In genomic region chr2:53652131-53652530, GRCh38 we compare ENCODE assay signal across 34 cellular contexts.
"Had no signal": no experiment of that assay in that cellular context is flagged by ENCODE, and none has a peak within 500 bp of the region (broad histone marks: within the 10 kb centered on the region; RNA-seq: fewer than 3 reads in every experiment).

No MANE protein-coding gene starts in this region.

- DNase-seq: activated CD4-positive, alpha-beta memory T cell treated with anti-CD3 and anti-CD28 coated beads for 36 hours; activated CD4-positive, alpha-beta T cell treated with anti-CD3 and anti-CD28 coated beads for 36 hours; activated CD4-positive, alpha-beta T cell treated with anti-CD3 and anti-CD28 coated beads, Interleukin-2, amount 10 ng/mL, durations not matched to agents 24 days and 14 days; activated CD4-positive, CD25-positive, alpha-beta regulatory T cell; activated CD4-positive, CD25-positive, alpha-beta regulatory T cell treated with anti-CD3 and anti-CD28 coated beads, Interleukin-2, amount 50 U/mL, for 72 hours; activated CD8-positive, alpha-beta memory T cell treated with anti-CD3 and anti-CD28 coated beads, Interleukin-2, amount 10 ng/mL, durations not matched to agents 7 days and 5 days; activated CD8-positive, alpha-beta memory T cell treated with anti-CD3 and anti-CD28 coated beads, Interleukin-2, amount 50 U/mL, for 4 hours; activated CD8-positive, alpha-beta T cell treated with anti-CD3 and anti-CD28 coated beads, Interleukin-2, amount 10 ng/mL, durations not matched to agents 7 days and 5 days; activated effector memory CD4-positive, alpha-beta T cell treated with anti-CD3 and anti-CD28 coated beads, Interleukin-2, amount 50 U/mL, for 16 hours; activated naive CD4-positive, alpha-beta T cell treated with anti-CD3 and anti-CD28 coated beads for 36 hours; activated naive CD8-positive, alpha-beta T cell treated with anti-CD3 and anti-CD28 coated beads for 36 hours; activated naive CD8-positive, alpha-beta T cell treated with anti-CD3 and anti-CD28 coated beads, Interleukin-2, amount 50 U/mL, for 24 hours; activated T-cell treated with anti-CD3 and anti-CD28 coated beads, Interleukin-2, amount 50 U/mL, for 1 hour; activated T-cell treated with anti-CD3 and anti-CD28 coated beads, Interleukin-2, amount 50 U/mL, for 48 hours; adrenal gland; amygdala; aorta; body of pancreas; central memory CD4-positive, alpha-beta T cell; cerebellar nuclear complex; colonic mucosa; effector CD8-positive, alpha-beta T cell; esophagus squamous epithelium; head of caudate nucleus; T-helper 1 cell; T-helper 17 cell; T1000; WERI-Rb-1 had no signal

- H3K9me3 ChIP-seq: adrenal gland, body of pancreas, colonic mucosa, esophagus squamous epithelium had no signal

- H3K4me3 Mint-ChIP-seq: activated CD4-positive, alpha-beta memory T cell treated with anti-CD3 and anti-CD28 coated beads for 36 hours; activated CD4-positive, alpha-beta T cell treated with anti-CD3 and anti-CD28 coated beads for 36 hours; activated CD4-positive, alpha-beta T cell treated with anti-CD3 and anti-CD28 coated beads, Interleukin-2, amount 10 ng/mL, durations not matched to agents 24 days and 14 days; activated CD8-positive, alpha-beta memory T cell treated with anti-CD3 and anti-CD28 coated beads, Interleukin-2, amount 10 ng/mL, durations not matched to agents 7 days and 5 days; activated CD8-positive, alpha-beta T cell treated with anti-CD3 and anti-CD28 coated beads, Interleukin-2, amount 10 ng/mL, durations not matched to agents 7 days and 5 days; activated naive CD4-positive, alpha-beta T cell treated with anti-CD3 and anti-CD28 coated beads for 36 hours; activated naive CD4-positive, alpha-beta T cell treated with anti-CD3 and anti-CD28 coated beads, Interleukin-2, amount 50 U/mL, for 24 hours; activated naive CD8-positive, alpha-beta T cell treated with anti-CD3 and anti-CD28 coated beads for 36 hours; activated naive CD8-positive, alpha-beta T cell treated with anti-CD3 and anti-CD28 coated beads, Interleukin-2, amount 50 U/mL, for 24 hours; activated T-helper 1 cell treated with anti-CD3 and anti-CD28 coated beads, Interleukin-12 subunit alpha, Interleukin-12 subunit beta, Interleukin-2, Interleukin-4 antibody, amounts not matched to agents 30 ng/mL and 10 ng/mL and 1 ng/mL, durations not matched to agents 14 hours and 24 hours and 36 hours; T-helper 17 cell; T-helper 2 cell treated with Interferon-gamma antibody and Interleukin-4, amounts not matched to agents 5 μg/mL and 100 μg/mL, for 36 hours had no signal

- H3K27me3 Mint-ChIP-seq: activated CD4-positive, alpha-beta memory T cell treated with anti-CD3 and anti-CD28 coated beads for 36 hours; activated CD4-positive, alpha-beta T cell treated with anti-CD3 and anti-CD28 coated beads for 36 hours; activated CD8-positive, alpha-beta memory T cell treated with anti-CD3 and anti-CD28 coated beads, Interleukin-2, amount 10 ng/mL, durations not matched to agents 7 days and 5 days; activated naive CD4-positive, alpha-beta T cell treated with anti-CD3 and anti-CD28 coated beads, Interleukin-2, amount 50 U/mL, for 24 hours; activated naive CD8-positive, alpha-beta T cell treated with anti-CD3 and anti-CD28 coated beads for 36 hours; T-helper 17 cell had no signal

- H3K36me3 Mint-ChIP-seq: activated CD4-positive, alpha-beta memory T cell treated with anti-CD3 and anti-CD28 coated beads for 36 hours; activated CD8-positive, alpha-beta memory T cell treated with anti-CD3 and anti-CD28 coated beads, Interleukin-2, amount 10 ng/mL, durations not matched to agents 7 days and 5 days; activated naive CD4-positive, alpha-beta T cell treated with anti-CD3 and anti-CD28 coated beads, Interleukin-2, amount 50 U/mL, for 24 hours; activated naive CD8-positive, alpha-beta T cell treated with anti-CD3 and anti-CD28 coated beads for 36 hours had no signal

- H3K36me3 ChIP-seq: adrenal gland, cardiac muscle cell, colonic mucosa, esophagus squamous epithelium, WERI-Rb-1 had no signal

- H3K9me3 Mint-ChIP-seq: activated CD4-positive, alpha-beta memory T cell treated with anti-CD3 and anti-CD28 coated beads for 36 hours; activated CD4-positive, alpha-beta T cell treated with anti-CD3 and anti-CD28 coated beads, Interleukin-2, amount 10 ng/mL, durations not matched to agents 24 days and 14 days; activated naive CD4-positive, alpha-beta T cell treated with anti-CD3 and anti-CD28 coated beads for 36 hours; activated naive CD4-positive, alpha-beta T cell treated with anti-CD3 and anti-CD28 coated beads, Interleukin-2, amount 50 U/mL, for 24 hours; activated naive CD8-positive, alpha-beta T cell treated with anti-CD3 and anti-CD28 coated beads for 36 hours; activated naive CD8-positive, alpha-beta T cell treated with anti-CD3 and anti-CD28 coated beads, Interleukin-2, amount 50 U/mL, for 24 hours; activated T-helper 1 cell treated with anti-CD3 and anti-CD28 coated beads, Interleukin-12 subunit alpha, Interleukin-12 subunit beta, Interleukin-2, Interleukin-4 antibody, amounts not matched to agents 30 ng/mL and 10 ng/mL and 1 ng/mL, durations not matched to agents 14 hours and 24 hours and 36 hours; activated T-helper 2 cell treated with anti-CD3 and anti-CD28 coated beads, Interferon-gamma antibody, Interleukin-2, Interleukin-4, amounts not matched to agents 10 μg/mL and 5 μg/mL and 100 μg/mL, durations not matched to agents 14 hours and 24 hours and 36 hours; T-helper 2 cell treated with Interferon-gamma antibody and Interleukin-4, amounts not matched to agents 5 μg/mL and 100 μg/mL, for 36 hours had no signal

- ATAC-seq: activated CD4-positive, alpha-beta T cell treated with anti-CD3 and anti-CD28 coated beads for 36 hours; activated CD8-positive, alpha-beta memory T cell treated with anti-CD3 and anti-CD28 coated beads, Interleukin-2, amount 10 ng/mL, durations not matched to agents 7 days and 5 days; activated CD8-positive, alpha-beta T cell treated with anti-CD3 and anti-CD28 coated beads, Interleukin-2, amount 10 ng/mL, durations not matched to agents 7 days and 5 days; activated naive CD8-positive, alpha-beta T cell treated with anti-CD3 and anti-CD28 coated beads, Interleukin-2, amount 50 U/mL, for 24 hours; body of pancreas; T-helper 17 cell had no signal

- H3K27ac ChIP-seq: adrenal gland, body of pancreas, cardiac muscle cell, colonic mucosa, epithelial cell of prostate, esophagus squamous epithelium, WERI-Rb-1 had no signal

- H3K27ac Mint-ChIP-seq: activated CD4-positive, alpha-beta memory T cell treated with anti-CD3 and anti-CD28 coated beads for 36 hours; activated CD4-positive, alpha-beta T cell treated with anti-CD3 and anti-CD28 coated beads for 36 hours; activated CD4-positive, alpha-beta T cell treated with anti-CD3 and anti-CD28 coated beads, Interleukin-2, amount 10 ng/mL, durations not matched to agents 24 days and 14 days; activated CD8-positive, alpha-beta memory T cell treated with anti-CD3 and anti-CD28 coated beads, Interleukin-2, amount 10 ng/mL, durations not matched to agents 7 days and 5 days; activated CD8-positive, alpha-beta T cell treated with anti-CD3 and anti-CD28 coated beads, Interleukin-2, amount 10 ng/mL, durations not matched to agents 7 days and 5 days; activated naive CD4-positive, alpha-beta T cell treated with anti-CD3 and anti-CD28 coated beads for 36 hours; activated naive CD4-positive, alpha-beta T cell treated with anti-CD3 and anti-CD28 coated beads, Interleukin-2, amount 50 U/mL, for 24 hours; activated naive CD8-positive, alpha-beta T cell treated with anti-CD3 and anti-CD28 coated beads for 36 hours; activated naive CD8-positive, alpha-beta T cell treated with anti-CD3 and anti-CD28 coated beads, Interleukin-2, amount 50 U/mL, for 24 hours; activated T-helper 1 cell treated with anti-CD3 and anti-CD28 coated beads, Interleukin-12 subunit alpha, Interleukin-12 subunit beta, Interleukin-2, Interleukin-4 antibody, amounts not matched to agents 30 ng/mL and 10 ng/mL and 1 ng/mL, durations not matched to agents 14 hours and 24 hours and 36 hours; activated T-helper 2 cell treated with anti-CD3 and anti-CD28 coated beads, Interferon-gamma antibody, Interleukin-2, Interleukin-4, amounts not matched to agents 10 μg/mL and 5 μg/mL and 100 μg/mL, durations not matched to agents 14 hours and 24 hours and 36 hours; T-helper 17 cell; T-helper 2 cell treated with Interferon-gamma antibody and Interleukin-4, amounts not matched to agents 5 μg/mL and 100 μg/mL, for 36 hours had no signal

- H3K4me1 Mint-ChIP-seq: activated CD4-positive, alpha-beta T cell treated with anti-CD3 and anti-CD28 coated beads for 36 hours; activated CD4-positive, alpha-beta T cell treated with anti-CD3 and anti-CD28 coated beads, Interleukin-2, amount 10 ng/mL, durations not matched to agents 24 days and 14 days; activated CD8-positive, alpha-beta memory T cell treated with anti-CD3 and anti-CD28 coated beads, Interleukin-2, amount 10 ng/mL, durations not matched to agents 7 days and 5 days; activated naive CD4-positive, alpha-beta T cell treated with anti-CD3 and anti-CD28 coated beads, Interleukin-2, amount 50 U/mL, for 24 hours; activated naive CD8-positive, alpha-beta T cell treated with anti-CD3 and anti-CD28 coated beads for 36 hours; activated naive CD8-positive, alpha-beta T cell treated with anti-CD3 and anti-CD28 coated beads, Interleukin-2, amount 50 U/mL, for 24 hours; T-helper 17 cell had no signal

- H3K4me3 ChIP-seq: adrenal gland, body of pancreas, cardiac muscle cell, colonic mucosa, esophagus squamous epithelium had no signal

- H3K27me3 ChIP-seq: adrenal gland, body of pancreas, cardiac muscle cell, colonic mucosa, esophagus squamous epithelium had no signal

- H3K4me1 ChIP-seq: adrenal gland, body of pancreas, colonic mucosa, esophagus squamous epithelium had no signal
